13 cellular contexts compared by ENCODE assay signal in the genomic region with DNA sequence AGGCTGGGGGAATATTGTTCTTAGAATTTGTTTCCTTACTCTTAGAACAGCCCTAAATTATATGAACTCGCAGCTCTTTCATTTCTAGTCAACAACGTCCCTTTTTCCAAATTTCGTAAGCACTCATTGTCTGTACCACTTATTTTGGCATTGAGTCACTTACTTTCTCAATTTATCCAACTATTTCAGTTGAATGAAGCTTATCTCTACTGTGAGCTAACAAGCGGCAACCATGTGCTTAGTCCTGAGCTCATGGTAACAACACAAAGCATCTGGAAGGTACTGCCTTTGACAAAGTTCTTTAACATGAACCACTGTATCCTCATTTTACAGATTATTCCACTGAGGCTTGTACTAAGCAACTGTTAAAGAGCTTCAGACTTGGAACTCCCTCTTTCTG.
DNase-seq lines count a peak whose midpoint lies in the region; ATAC-seq and TF ChIP-seq lines count a peak whose summit lies in the region.
"Had no signal": no experiment of that assay in that cellular context is flagged by ENCODE, and none has a peak within 500 bp of the region (broad histone marks: within the 10 kb centered on the region; RNA-seq: fewer than 3 reads in every experiment).

No MANE protein-coding gene starts in this region.

- H3K23ac ChIP-seq in mesendoderm (ENCODE audit: low read length) = peak overlapping the region; percentile 4

- no peaks in the 10 kb centered on the region for H3K9me3 Mint-ChIP-seq in activated naive CD8-positive, alpha-beta T cell treated with anti-CD3 and anti-CD28 coated beads, Interleukin-2, amount 50 U/mL, for 24 hours
- H3K9me3 Mint-ChIP-seq in CD4-positive, alpha-beta T cell = no peaks in the 10 kb centered on the region

- H2BK5ac ChIP-seq in mesendoderm (ENCODE audit: low read length) = no peak overlapping the region

- H3K36me3 Mint-ChIP-seq in activated naive CD8-positive, alpha-beta T cell treated with anti-CD3 and anti-CD28 coated beads, Interleukin-2, amount 50 U/mL, for 24 hours (ENCODE audit: low read depth) = no peaks in the 10 kb centered on the region
- H3K36me3 Mint-ChIP-seq in CD4-positive, alpha-beta T cell (ENCODE audit: low read depth) = no peaks in the 10 kb centered on the region

- intact Hi-C loops in CD4-positive, alpha-beta T cell (cut with DNase I, micrococcal nuclease) = no loop called here

- H3K4me1 ChIP-seq in mesendoderm (ENCODE audit: control insufficient read depth, low read depth, low read length) = peaks cover 4% of the 10 kb centered on the region

- peak; percentile 13 for ATAC-seq in GM18861 (IDR thresholded peaks at IDR 0.05; ENCODE audit: unreplicated experiment)
- ATAC-seq in HG02885 (IDR thresholded peaks at IDR 0.05; ENCODE audit: poor library complexity, unreplicated experiment) = peak; percentile 7
- no peak for ATAC-seq in activated naive CD8-positive, alpha-beta T cell treated with anti-CD3 and anti-CD28 coated beads, Interleukin-2, amount 50 U/mL, for 24 hours
- ATAC-seq in HG02938 (IDR thresholded peaks at IDR 0.05; ENCODE audit: unreplicated experiment) = no peak
- ATAC-seq in CD4-positive, alpha-beta T cell (ENCODE audit: poor library complexity) = no peak

- H2AK5ac ChIP-seq in mesendoderm (ENCODE audit: low read length) = no peak overlapping the region

- no peak overlapping the region for H3K4me3 Mint-ChIP-seq in activated naive CD8-positive, alpha-beta T cell treated with anti-CD3 and anti-CD28 coated beads, Interleukin-2, amount 50 U/mL, for 24 hours
- no peak overlapping the region for H3K4me3 Mint-ChIP-seq in CD4-positive, alpha-beta T cell

- DNase-seq in SIG-M5 (lab: John Stamatoyannopoulos, UW) (peak; percentile 22), mesendoderm (no peak), RKO (ENCODE audit: low spot score) (no peak)
- no peak for DNase-seq in activated naive CD8-positive, alpha-beta T cell treated with anti-CD3 and anti-CD28 coated beads, Interleukin-2, amount 50 U/mL, for 24 hours
- no peak for DNase-seq in CD4-positive, alpha-beta T cell
- DNase-seq: H7, islet precursor cell, nucleus accumbens, trophoblast cell had no signal

- POLR2A ChIA-PET in CD4-positive, alpha-beta T cell (lab: Charles Lee) = no interaction called here

- no peaks in the 10 kb centered on the region for H3K36me3 ChIP-seq in mesendoderm (ENCODE audit: control insufficient read depth, insufficient read depth, low read length)

- H3K9me3 ChIP-seq in CD4-positive, alpha-beta T cell (ENCODE audit: control insufficient read depth, low read length) = no peaks in the 10 kb centered on the region

- H3K27me3 ChIP-seq in mesendoderm (ENCODE audit: insufficient read depth, low read length, poor library complexity) = no peaks in the 10 kb centered on the region
- H3K27me3 ChIP-seq in CD4-positive, alpha-beta T cell (ENCODE audit: control insufficient read depth, insufficient read depth, low read length) = no peaks in the 10 kb centered on the region

- no peak overlapping the region for H3K27ac ChIP-seq in mesendoderm (ENCODE audit: low read depth, low read length)
- no peak overlapping the region for H3K27ac ChIP-seq in CD4-positive, alpha-beta T cell (ENCODE audit: low read depth, low read length)
- H3K27ac ChIP-seq: epithelial cell of prostate had no signal

- peaks cover 2% of the 10 kb centered on the region for H3K27me3 Mint-ChIP-seq in activated naive CD8-positive, alpha-beta T cell treated with anti-CD3 and anti-CD28 coated beads, Interleukin-2, amount 50 U/mL, for 24 hours
- H3K27me3 Mint-ChIP-seq in CD4-positive, alpha-beta T cell = peaks cover 5% of the 10 kb centered on the region

- no peak overlapping the region for H2BK15ac ChIP-seq in mesendoderm (replicated peaks; ENCODE audit: low read depth)

- no peak overlapping the region for H4K5ac ChIP-seq in mesendoderm (ENCODE audit: low read length)

- H3K18ac ChIP-seq in mesendoderm (ENCODE audit: low read length) = no peak overlapping the region

- H3K79me2 ChIP-seq in mesendoderm (ENCODE audit: control insufficient read depth, insufficient read depth, low read length) = no peaks in the 10 kb centered on the region

- no peak for TF ChIP-seq CTCF in CD4-positive, alpha-beta T cell (IDR thresholded peaks at IDR 0.05)

- no peak overlapping the region for H2BK120ac ChIP-seq in mesendoderm (ENCODE audit: low read depth, low read length)

- H3K9ac ChIP-seq in mesendoderm (ENCODE audit: low read length) = no peak overlapping the region

- no peaks in the 10 kb centered on the region for H3K79me1 ChIP-seq in mesendoderm (ENCODE audit: low read length)

- H3K4me2 ChIP-seq in mesendoderm (ENCODE audit: low read length) = no peak overlapping the region

- H3K56ac ChIP-seq in mesendoderm (ENCODE audit: low read length) = no peak overlapping the region

- peaks cover 5% of the 10 kb centered on the region for H3K4me1 Mint-ChIP-seq in activated naive CD8-positive, alpha-beta T cell treated with anti-CD3 and anti-CD28 coated beads, Interleukin-2, amount 50 U/mL, for 24 hours
- H3K4me1 Mint-ChIP-seq in CD4-positive, alpha-beta T cell (ENCODE audit: low read depth) = no peaks in the 10 kb centered on the region

- WGBS in mesendoderm (ENCODE audit: extremely low coverage, insufficient coverage, low lambda C conversion rate) = no CpG with 5 or more reads among the region's 4 CpGs

- H3K27ac Mint-ChIP-seq in activated naive CD8-positive, alpha-beta T cell treated with anti-CD3 and anti-CD28 coated beads, Interleukin-2, amount 50 U/mL, for 24 hours = no peak overlapping the region
- no peak overlapping the region for H3K27ac Mint-ChIP-seq in CD4-positive, alpha-beta T cell

- CTCF ChIA-PET in CD4-positive, alpha-beta T cell (lab: Charles Lee) = no interaction called here

- no peak overlapping the region for H4K8ac ChIP-seq in mesendoderm (ENCODE audit: low read depth, low read length)

- no peak overlapping the region for H3K4ac ChIP-seq in mesendoderm (ENCODE audit: low read depth, low read length)

- H3K4me3 ChIP-seq in mesendoderm (ENCODE audit: low read length) = no peak overlapping the region

Comparison
In these comparisons a context has a peak if more than half of its experiments do, and no peak if none do; other contexts are left out.
1. ATAC-seq: peak in GM18861 (single experiment) and HG02885 (single experiment); none in activated naive CD8-positive, alpha-beta T cell treated with anti-CD3 and anti-CD28 coated beads, Interleukin-2, amount 50 U/mL, for 24 hours (single experiment), HG02938 (single experiment) and CD4-positive, alpha-beta T cell (single experiment).